ENCODE assay signal across 20 cellular contexts in the genomic region with DNA sequence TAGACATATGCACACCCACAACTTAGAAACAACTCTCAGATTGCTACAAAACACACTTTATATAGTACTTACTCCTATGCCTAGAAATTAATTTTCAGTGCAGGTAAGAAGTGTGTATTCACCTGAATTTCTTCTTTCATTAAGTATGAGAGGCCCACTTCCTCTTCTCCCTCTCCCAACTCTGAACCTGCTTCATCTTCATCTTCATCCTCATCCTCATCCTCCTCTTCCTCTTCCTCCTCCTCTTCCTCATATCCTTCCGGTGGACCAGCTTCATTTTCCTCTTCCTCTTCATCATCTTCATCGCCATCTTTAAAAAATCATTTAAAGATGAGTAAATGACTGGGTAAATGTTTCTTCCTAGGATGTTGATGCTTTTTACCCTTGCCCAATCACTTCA. TPM values are rescaled to one million over a fixed set of nuclear protein-coding genes. Genes with fewer than 3 reads are reported as not detected.
"Had no signal": no experiment of that assay in that cellular context is flagged by ENCODE, and none has a peak within 500 bp of the region (broad histone marks: within the 10 kb centered on the region; RNA-seq: fewer than 3 reads in every experiment).

No MANE protein-coding gene starts in this region.

- ATAC-seq: gastroesophageal sphincter, heart right ventricle, right cardiac atrium, upper lobe of right lung had no signal

- FAIRE-seq: astrocyte, bronchial epithelial cell, small intestine had no signal

- DNase-seq: activated CD4-positive, alpha-beta T cell treated with anti-CD3 and anti-CD28 coated beads for 4 hours; activated gamma-delta T cell; erythroblast; heart right ventricle; right cardiac atrium; SK-N-SH; small intestine; stimulated activated CD4-positive, alpha-beta T cell treated with anti-CD3 and anti-CD28 coated beads, Interleukin-4, amount 100 ng/mL, for 24 hours; stomach; T-helper 1 cell; testis; upper lobe of right lung; WERI-Rb-1 had no signal

RNA-seq across cellular contexts. Expression of gene CA14, which starts 31.1 kb away (rescaled TPM):
- total RNA-seq: activated CD8-positive, alpha-beta memory T cell treated with anti-CD3 and anti-CD28 coated beads for 36 hours; bronchial epithelial cell; dermis microvascular lymphatic vessel endothelial cell; mesenteric fat pad; osteoblast had no signal
